ENCODE assay signal across 10 cellular contexts in genomic region chr7:131522325-131522920, GRCh38. TPM values are rescaled to one million over a fixed set of nuclear protein-coding genes. Genes with fewer than 3 reads are reported as not detected.
DNase-seq lines count a peak whose midpoint lies in the region; ATAC-seq and TF ChIP-seq lines count a peak whose summit lies in the region.
"Had no signal": no experiment of that assay in that cellular context is flagged by ENCODE, and none has a peak within 500 bp of the region (broad histone marks: within the 10 kb centered on the region; RNA-seq: fewer than 3 reads in every experiment).

No MANE protein-coding gene starts in this region.

- H3K4me3 ChIP-seq in cardiac muscle cell (no peak overlapping the region), uterus (peak overlapping the region in 1 of 2 donors; percentile 2)

- DNase-seq in cardiac muscle cell (ENCODE audit: low read depth in 1 of 2, low spot score in 1 of 2) (no peak), Right ventricle myocardium inferior (ENCODE audit: missing footprints) (no peak), immature natural killer cell (peak; percentile 8 to 26 (median 16)), uterus (no peak), NCI-H1436 treated with DMSO at 0.1 percent for 48 hours (lab: John Stamatoyannopoulos, UW) (no peak), AG08396 (ENCODE audit: low spot score) (no peak)
- DNase-seq: HCEC 1CT; stimulated activated CD4-positive, alpha-beta T cell treated with anti-CD3 and anti-CD28 coated beads, Interleukin-2, amount 100 ng/mL, for 48 hours had no signal

- no peaks in the 10 kb centered on the region for H3K27me3 ChIP-seq in cardiac muscle cell
- no peaks in the 10 kb centered on the region for H3K27me3 ChIP-seq in uterus

- H3K27ac ChIP-seq in cardiac muscle cell (peak overlapping the region; percentile 43), uterus (peak overlapping the region; percentile 71 to 74)

- H3K4me3 Mint-ChIP-seq in T-helper 1 cell treated with Interleukin-12 subunit alpha and Interleukin-12 subunit beta and Interleukin-4 antibody, amounts not matched to agents 30 μg/mL and 1 μg/mL, for 36 hours, result peak overlapping the region; percentile 24
- H3K4me3 Mint-ChIP-seq in immature natural killer cell, result peak overlapping the region; percentile 56 to 85 (median 67)

- TF ChIP-seq POLR2A in uterus (IDR thresholded peaks at IDR 0.05), result no peak

- TF ChIP-seq CTCF in cardiac muscle cell (IDR thresholded peaks at IDR 0.05; ENCODE audit: low read depth, low read length), result no peak
- no peak for TF ChIP-seq CTCF in uterus (IDR thresholded peaks at IDR 0.05)

- ATAC-seq in Right ventricle myocardium inferior, result no peak
- ATAC-seq in HG03521 (IDR thresholded peaks at IDR 0.05; ENCODE audit: unreplicated experiment), result no peak

- intact Hi-C loops in Right ventricle myocardium inferior (cut with DNase I), result loop anchor here (2.0 kb wide), 1 partner anchor 18 kb away; no protein-coding TSS in a partner anchor
- intact Hi-C loops in uterus (cut with DNase I; ENCODE audit: low total_unique reads), result no loop called here

- H3K27me3 Mint-ChIP-seq in T-helper 1 cell treated with Interleukin-12 subunit alpha and Interleukin-12 subunit beta and Interleukin-4 antibody, amounts not matched to agents 30 μg/mL and 1 μg/mL, for 36 hours (ENCODE audit: low read depth), result peaks cover 17% of the 10 kb centered on the region
- peaks cover 0 to 3% (median 0%) of the 10 kb centered on the region in 3 donors for H3K27me3 Mint-ChIP-seq in immature natural killer cell (ENCODE audit: low read depth in 3 of 3)

- peaks cover 18% of the 10 kb centered on the region for H3K4me1 Mint-ChIP-seq in T-helper 1 cell treated with Interleukin-12 subunit alpha and Interleukin-12 subunit beta and Interleukin-4 antibody, amounts not matched to agents 30 μg/mL and 1 μg/mL, for 36 hours (ENCODE audit: low read depth)
- peaks cover 11 to 12% of the 10 kb centered on the region in 2 donors for H3K4me1 Mint-ChIP-seq in immature natural killer cell

- H3K9me3 ChIP-seq in cardiac muscle cell (ENCODE audit: low read depth), result no peaks in the 10 kb centered on the region
- no peaks in the 10 kb centered on the region for H3K9me3 ChIP-seq in uterus

- no peaks in the 10 kb centered on the region for H3K9me3 Mint-ChIP-seq in T-helper 1 cell treated with Interleukin-12 subunit alpha and Interleukin-12 subunit beta and Interleukin-4 antibody, amounts not matched to agents 30 μg/mL and 1 μg/mL, for 36 hours
- no peaks in the 10 kb centered on the region for H3K9me3 Mint-ChIP-seq in immature natural killer cell

- peak overlapping the region; percentile 78 for H3K27ac Mint-ChIP-seq in T-helper 1 cell treated with Interleukin-12 subunit alpha and Interleukin-12 subunit beta and Interleukin-4 antibody, amounts not matched to agents 30 μg/mL and 1 μg/mL, for 36 hours
- peak overlapping the region; percentile 37 to 83 (median 68) for H3K27ac Mint-ChIP-seq in immature natural killer cell

- no peaks in the 10 kb centered on the region for H3K4me1 ChIP-seq in cardiac muscle cell (ENCODE audit: low read depth)
- H3K4me1 ChIP-seq in uterus, result peaks cover 0 to 5% of the 10 kb centered on the region in 2 donors

- H3K36me3 Mint-ChIP-seq in T-helper 1 cell treated with Interleukin-12 subunit alpha and Interleukin-12 subunit beta and Interleukin-4 antibody, amounts not matched to agents 30 μg/mL and 1 μg/mL, for 36 hours (ENCODE audit: low read depth), result peaks cover 8% of the 10 kb centered on the region
- no peaks in the 10 kb centered on the region for H3K36me3 Mint-ChIP-seq in immature natural killer cell

- H3K36me3 ChIP-seq in cardiac muscle cell (no peaks in the 10 kb centered on the region), uterus (no peaks in the 10 kb centered on the region)

RNA-seq across cellular contexts. Expression of gene PODXL, which starts 34.0 kb away (rescaled TPM):
- total RNA-seq in cardiac muscle cell (52.5 and 58.5 TPM in 2 replicates), Right ventricle myocardium inferior (59.0 TPM), uterus (100 to 1,000 TPM in 1 of 4 donors, 10 to 100 TPM in 3; 33.6 to 135 (median 36.1) TPM)
- polyA plus RNA-seq in cardiac muscle cell (24.1 and 28.1 TPM in 2 replicates), immature natural killer cell (under 1 TPM in 2 of 3 donors, not detected in 1; 0.10 to 0.56 TPM)

Comparison
In these comparisons a context has a peak if more than half of its experiments do, and no peak if none do; other contexts are left out.
1. DNase-seq: peak in immature natural killer cell (3 of 3); none in cardiac muscle cell (0 of 2), Right ventricle myocardium inferior (single experiment), uterus (0 of 2), NCI-H1436 treated with DMSO at 0.1 percent for 48 hours (single experiment) and AG08396 (single experiment).